Comparison of ENCODE assay signal across 14 cellular contexts in genomic region chr7:148058092-148058491, GRCh38.
DNase-seq lines count a peak whose midpoint lies in the region; TF ChIP-seq lines count a peak whose summit lies in the region.
"Had no signal": no experiment of that assay in that cellular context is flagged by ENCODE, and none has a peak within 500 bp of the region (broad histone marks: within the 10 kb centered on the region; RNA-seq: fewer than 3 reads in every experiment).

No MANE protein-coding gene starts in this region.

- H3K4me3 ChIP-seq in suprapubic skin: no peak overlapping the region
- H3K4me3 ChIP-seq: GM23338, lung, right atrium auricular region, testis had no signal

- DNase-seq in NCI-H1105 (lab: John Stamatoyannopoulos, UW) (peak; percentile 91), NCI-H2081 treated with DMSO at 0.1 percent for 48 hours (lab: John Stamatoyannopoulos, UW) (peak; percentile 94), NCI-H524 (lab: John Stamatoyannopoulos, UW) (peak; percentile 51 to 83), pons (ENCODE audit: low spot score) (peak; percentile 18), type B pancreatic cell (ENCODE audit: extremely low spot score, unreplicated experiment) (no peak), suprapubic skin (ENCODE audit: low spot score in 2 of 2) (no peak)
- DNase-seq in stimulated activated CD4-positive, alpha-beta T cell treated with anti-CD3 and anti-CD28 coated beads, Interleukin-15, amount 100 ng/mL, for 24 hours: no peak
- DNase-seq: activated gamma-delta T cell treated with Interleukin-2 at 50 U/mL for 16 hours, Kasumi-1, NCI-H1048, testis had no signal

- no peak for TF ChIP-seq EP300 in suprapubic skin (IDR thresholded peaks at IDR 0.05)

- no peaks in the 10 kb centered on the region for H3K4me1 Mint-ChIP-seq in type B pancreatic cell (ENCODE audit: unreplicated experiment)
- H3K4me1 Mint-ChIP-seq: GM23338 had no signal

- no peaks in the 10 kb centered on the region for H3K9me3 ChIP-seq in suprapubic skin
- H3K9me3 ChIP-seq: right atrium auricular region, testis had no signal

- H3K4me1 ChIP-seq in suprapubic skin: no peaks in the 10 kb centered on the region
- H3K4me1 ChIP-seq: right atrium auricular region, testis had no signal

- TF ChIP-seq POLR2A in suprapubic skin (IDR thresholded peaks at IDR 0.05): no peak

- H3K36me3 ChIP-seq in suprapubic skin: no peaks in the 10 kb centered on the region
- H3K36me3 ChIP-seq: right atrium auricular region had no signal

- no peaks in the 10 kb centered on the region for H3K27me3 Mint-ChIP-seq in type B pancreatic cell

- no peaks in the 10 kb centered on the region for H3K9me3 Mint-ChIP-seq in type B pancreatic cell
- H3K9me3 Mint-ChIP-seq: GM23338 had no signal

- TF ChIP-seq CTCF in type B pancreatic cell (conservative IDR thresholded peaks at IDR 0.05): no peak
- no peak for TF ChIP-seq CTCF in suprapubic skin (IDR thresholded peaks at IDR 0.05)

- H3K27me3 ChIP-seq in suprapubic skin: no peaks in the 10 kb centered on the region
- H3K27me3 ChIP-seq: right atrium auricular region, testis had no signal

- no peak overlapping the region for H3K27ac Mint-ChIP-seq in type B pancreatic cell
- H3K27ac Mint-ChIP-seq: GM23338 had no signal

- no peak overlapping the region for H3K4me3 Mint-ChIP-seq in type B pancreatic cell
- H3K4me3 Mint-ChIP-seq: GM23338 had no signal

- 42% methylated on average over 4 of the region's 4 CpGs for WGBS in suprapubic skin

- H3K27ac ChIP-seq in suprapubic skin: no peak overlapping the region
- H3K27ac ChIP-seq: right atrium auricular region, testis had no signal

- no peaks in the 10 kb centered on the region for H3K36me3 Mint-ChIP-seq in type B pancreatic cell

Comparison
In these comparisons a context has a peak if more than half of its experiments do, and no peak if none do; other contexts are left out.
1. DNase-seq: peak in NCI-H1105 (single experiment), NCI-H2081 treated with DMSO at 0.1 percent for 48 hours (single experiment), NCI-H524 (2 of 2) and pons (single experiment); none in type B pancreatic cell (single experiment), stimulated activated CD4-positive, alpha-beta T cell treated with anti-CD3 and anti-CD28 coated beads, Interleukin-15, amount 100 ng/mL, for 24 hours (single experiment) and suprapubic skin (0 of 2).